8 cellular contexts compared by ENCODE assay signal in the genomic region with DNA sequence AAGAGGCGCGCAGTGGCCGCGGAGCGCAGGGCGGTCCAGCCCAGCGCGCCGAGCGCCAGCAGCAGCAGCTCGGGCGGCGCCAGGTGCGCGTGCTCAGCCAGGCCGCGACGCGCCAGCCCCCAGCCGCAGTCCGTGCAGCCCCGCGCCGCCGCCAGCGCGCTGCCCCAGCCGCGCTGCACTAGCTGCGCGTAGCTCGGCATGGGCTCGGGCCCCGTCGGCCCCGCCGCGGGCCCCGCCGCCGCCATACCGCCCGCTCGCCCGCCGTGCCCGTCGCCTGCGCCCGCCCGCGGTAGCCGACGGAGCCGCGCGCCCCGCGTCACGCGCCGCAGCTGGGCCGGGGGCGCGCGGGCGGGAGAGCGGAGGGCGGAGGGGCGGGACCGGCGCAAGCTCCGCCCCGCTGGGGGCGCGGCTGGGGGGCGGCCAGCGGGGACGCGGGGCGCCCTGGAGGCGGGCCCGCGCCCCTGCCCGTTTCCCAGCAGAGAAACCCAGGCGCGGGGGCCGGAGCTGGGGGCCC. TPM values are rescaled to one million over a fixed set of nuclear protein-coding genes. Genes with fewer than 3 reads are reported as not detected.
DNase-seq lines count a peak whose midpoint lies in the region; ATAC-seq, FAIRE-seq and TF ChIP-seq lines count a peak whose summit lies in the region.

A gene with protein sequence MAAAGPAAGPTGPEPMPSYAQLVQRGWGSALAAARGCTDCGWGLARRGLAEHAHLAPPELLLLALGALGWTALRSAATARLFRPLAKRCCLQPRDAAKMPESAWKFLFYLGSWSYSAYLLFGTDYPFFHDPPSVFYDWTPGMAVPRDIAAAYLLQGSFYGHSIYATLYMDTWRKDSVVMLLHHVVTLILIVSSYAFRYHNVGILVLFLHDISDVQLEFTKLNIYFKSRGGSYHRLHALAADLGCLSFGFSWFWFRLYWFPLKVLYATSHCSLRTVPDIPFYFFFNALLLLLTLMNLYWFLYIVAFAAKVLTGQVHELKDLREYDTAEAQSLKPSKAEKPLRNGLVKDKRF (minus strand): TSS at position 331 of the 514 bp plus-strand sequence. CDS start 86 bp downstream, at position 245.

- H3K4me1 Mint-ChIP-seq in HFFc6 (ENCODE audit: low read depth) (no peaks in the 10 kb centered on the region), immature natural killer cell (peaks cover 8 to 12% of the 10 kb centered on the region in 2 donors)

- DNase-seq in AG10803 (ENCODE audit: low read depth) (no peak), HFFc6 (no peak), ascending aorta (ENCODE audit: low spot score in 2 of 2) (no peak), immature natural killer cell (no peak), body of pancreas (no peak), kidney (no peak)

- H3K4me1 ChIP-seq in ascending aorta (peaks cover 7 to 8% of the 10 kb centered on the region in 2 donors), body of pancreas (peaks cover 15% of the 10 kb centered on the region), kidney (ENCODE audit: control insufficient read depth in 1 of 2, insufficient read depth in 1 of 2, low read depth in 1 of 2, low read length in 2 of 2) (no peaks in the 10 kb centered on the region)

- no peak for TF ChIP-seq CTCF in AG10803 (conservative IDR thresholded peaks at IDR 0.05; ENCODE audit: low read length)
- TF ChIP-seq CTCF in HFFc6 (IDR thresholded peaks at IDR 0.05), result no peak
- TF ChIP-seq CTCF in ascending aorta (IDR thresholded peaks at IDR 0.05), result no peak
- TF ChIP-seq CTCF in body of pancreas (IDR thresholded peaks at IDR 0.05), result no peak
- TF ChIP-seq CTCF in kidney (IDR thresholded peaks at IDR 0.05; ENCODE audit: borderline replicate concordance, extremely low read depth, insufficient read depth), result no peak

- peaks cover 17 to 22% of the 10 kb centered on the region in 2 donors for H3K36me3 ChIP-seq in ascending aorta
- peaks cover 2 to 3% of the 10 kb centered on the region in 2 donors for H3K36me3 ChIP-seq in body of pancreas (replicated peaks in 1 of 2; ENCODE audit: insufficient read depth in 1 of 2, low read depth in 2 of 2)
- no peaks in the 10 kb centered on the region for H3K36me3 ChIP-seq in kidney (ENCODE audit: control insufficient read depth in 1 of 2, insufficient read depth in 2 of 2, low read length in 2 of 2)

- H3K4me3 Mint-ChIP-seq in HFFc6 (peak within 1 kb of the TSS; percentile 83), immature natural killer cell (peak within 1 kb of the TSS; percentile 38 to 74 (median 64))

- no peak for ATAC-seq in body of pancreas
- ATAC-seq in GM19035 (IDR thresholded peaks at IDR 0.05; ENCODE audit: unreplicated experiment), result no peak

- FAIRE-seq in kidney (lab: Jason Lieb, UNC), result no peak

- H3K9me3 ChIP-seq in ascending aorta (no peaks in the 10 kb centered on the region), body of pancreas (no peaks in the 10 kb centered on the region), kidney (ENCODE audit: control insufficient read depth in 1 of 2, low read length in 2 of 2) (no peaks in the 10 kb centered on the region)

- H3K27me3 Mint-ChIP-seq in HFFc6 (ENCODE audit: insufficient read depth), result peaks cover 14% of the 10 kb centered on the region
- peaks cover 10 to 11% (median 11%) of the 10 kb centered on the region in 3 donors for H3K27me3 Mint-ChIP-seq in immature natural killer cell (ENCODE audit: low read depth in 3 of 3)

- H3K27me3 ChIP-seq in ascending aorta, result peaks cover 11% of the 10 kb centered on the region
- H3K27me3 ChIP-seq in body of pancreas, result peaks cover 0 to 6% of the 10 kb centered on the region in 2 donors

- H3K36me3 Mint-ChIP-seq in HFFc6 (ENCODE audit: low read depth) (no peaks in the 10 kb centered on the region), immature natural killer cell (peaks cover 0 to 9% (median 4%) of the 10 kb centered on the region in 3 donors)

- no peak within 1 kb of the TSS for H3K27ac ChIP-seq in ascending aorta
- peak within 1 kb of the TSS; percentile 99 for H3K27ac ChIP-seq in temporal lobe (ENCODE audit: low read depth, low read length)
- no peak within 1 kb of the TSS for H3K27ac ChIP-seq in body of pancreas
- no peak within 1 kb of the TSS for H3K27ac ChIP-seq in kidney (ENCODE audit: low read depth in 2 of 2, low read length in 2 of 2)

- H3K27ac Mint-ChIP-seq in HFFc6 (no peak within 1 kb of the TSS), immature natural killer cell (no peak within 1 kb of the TSS)

- WGBS in body of pancreas, 2 donors, result 1% methylated on average over 82 of the region's 88 CpGs; no CpG with 5 or more reads in 1 of the 2 donors

- intact Hi-C loops in ascending aorta (cut with DNase I), result no loop called here
- intact Hi-C loops in body of pancreas (cut with DNase I), result no loop called here
- intact Hi-C loops in kidney (cut with DNase I), result no loop called here

- TF ChIP-seq POLR2A in body of pancreas (IDR thresholded peaks at IDR 0.05), result no peak

- H3K9ac ChIP-seq in kidney (ENCODE audit: low read length in 2 of 2), result no peak within 1 kb of the TSS

- H3K4me3 ChIP-seq in AG10803 (ENCODE audit: low read length) (peak within 1 kb of the TSS; percentile 36), ascending aorta (peak within 1 kb of the TSS; percentile 36 to 53), body of pancreas (no peak within 1 kb of the TSS), kidney (ENCODE audit: low read length in 2 of 2) (no peak within 1 kb of the TSS)

- H3K9me3 Mint-ChIP-seq in HFFc6 (no peaks in the 10 kb centered on the region), immature natural killer cell (no peaks in the 10 kb centered on the region)

RNA-seq across cellular contexts. Expression of the gene that starts here (rescaled TPM):
- total RNA-seq in HFFc6 (2021; fragmentation: NEBNext Ultra II Directional; extraction: Animal tissue kit (Norgen Biotek cat#: 25700)), result 1 to 10 TPM in 5 of 6 experiments, under 1 TPM in 1; 0.96 to 2.1 (median 1.3) TPM
- total RNA-seq in ascending aorta (not detected), temporal lobe (22.4 TPM), body of pancreas (under 1 TPM; 0.26 to 0.66 TPM), kidney (0.50 TPM)
- polyA plus RNA-seq in immature natural killer cell (not detected), kidney (ENCODE audit: insufficient read depth, low read depth, low replicate concordance) (not detected)

Comparison
In these comparisons a context has a peak if more than half of its experiments do, and no peak if none do; other contexts are left out.
1. H3K4me3 ChIP-seq: peak in AG10803 (single experiment) and ascending aorta (2 of 2); none in body of pancreas (0 of 2) and kidney (0 of 2).